Comparison of ENCODE assay signal across 8 cellular contexts in the genomic region with DNA sequence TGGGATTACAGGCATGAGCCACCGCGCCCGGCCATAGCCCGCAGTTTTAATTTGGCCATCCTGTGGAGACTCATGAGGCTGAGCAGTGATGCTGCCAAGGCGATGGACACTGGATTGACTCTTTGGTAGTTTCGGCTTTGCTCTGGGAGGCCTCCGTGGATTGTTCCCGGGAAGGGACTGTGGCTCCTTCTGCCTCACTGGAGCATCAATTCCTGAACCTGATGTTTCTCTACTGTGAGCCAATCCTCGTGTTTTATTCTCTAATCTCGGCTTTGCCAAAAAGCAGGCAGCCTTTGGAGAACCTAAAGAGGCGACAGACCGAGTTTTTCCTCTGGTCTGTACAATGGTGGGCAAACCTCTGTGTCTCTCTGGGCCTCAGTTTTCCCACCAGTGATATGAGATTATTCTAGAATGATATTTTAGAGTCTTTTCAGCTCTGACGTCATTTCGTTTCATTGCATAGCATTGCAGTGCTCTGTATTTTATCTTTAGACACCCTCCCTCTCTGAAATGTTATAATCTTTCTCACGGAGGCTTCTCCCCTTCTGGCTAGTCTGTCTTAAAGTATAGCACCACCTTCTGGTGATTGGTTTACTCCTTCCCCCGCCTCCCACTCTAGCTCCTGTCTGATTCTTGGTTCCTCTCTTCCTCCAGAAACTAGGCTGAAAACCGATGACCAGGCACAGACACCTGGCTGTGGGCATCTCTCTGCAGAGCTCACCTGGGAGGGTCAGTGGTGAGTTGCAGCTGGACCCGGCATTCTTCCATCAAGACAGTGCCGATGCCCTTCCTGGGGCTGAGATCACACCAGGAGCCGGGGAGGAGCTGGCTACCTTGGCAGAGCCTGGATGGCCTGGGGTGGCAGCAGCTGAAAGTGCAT.
A peak's percentile ranks its signal among the peaks of the same experiment; 100 is the strongest.
DNase-seq lines count a peak whose midpoint lies in the region; ATAC-seq and TF ChIP-seq lines count a peak whose summit lies in the region.

No MANE protein-coding gene starts in this region.

- no peaks in the 10 kb centered on the region for H3K27me3 ChIP-seq in effector memory CD4-positive, alpha-beta T cell (replicated peaks; ENCODE audit: control insufficient read depth, insufficient read depth, low read length, poor library complexity, severe bottlenecking)

- DNase-seq in Daoy (ENCODE audit: low read depth) (peak; percentile 47), NCI-H187 (lab: John Stamatoyannopoulos, UW) (peak; percentile 31 to 78), cerebellar cortex (ENCODE audit: low spot score) (peak; percentile 54), mesothelial cell of epicardium (ENCODE audit: low spot score in 2 of 2, unreplicated experiment in 2 of 2) (no peak)
- no peak for DNase-seq in effector memory CD4-positive, alpha-beta T cell

- TF ChIP-seq CTCF in mesothelial cell of epicardium (IDR thresholded peaks at IDR 0.05; ENCODE audit: unreplicated experiment) = peak; percentile 28

- no peaks in the 10 kb centered on the region for H3K9me3 Mint-ChIP-seq in mesothelial cell of epicardium

- H3K36me3 ChIP-seq in effector memory CD4-positive, alpha-beta T cell (ENCODE audit: control insufficient read depth, insufficient read depth, low read length) = no peaks in the 10 kb centered on the region

- no peaks in the 10 kb centered on the region for H3K27me3 Mint-ChIP-seq in mesothelial cell of epicardium (ENCODE audit: low read depth)

- ATAC-seq in GM21529 (IDR thresholded peaks at IDR 0.05; ENCODE audit: unreplicated experiment) = peak; percentile 69
- no peak for ATAC-seq in HG03135 (IDR thresholded peaks at IDR 0.05; ENCODE audit: unreplicated experiment)
- no peak for ATAC-seq in HG03378 (IDR thresholded peaks at IDR 0.05; ENCODE audit: unreplicated experiment)

- no peak overlapping the region for H3K27ac Mint-ChIP-seq in mesothelial cell of epicardium

- H3K36me3 Mint-ChIP-seq in mesothelial cell of epicardium = no peaks in the 10 kb centered on the region

- peaks cover 13% of the 10 kb centered on the region for H3K4me1 Mint-ChIP-seq in mesothelial cell of epicardium

- H3K4me3 Mint-ChIP-seq in mesothelial cell of epicardium = no peak overlapping the region

- no peaks in the 10 kb centered on the region for H3K4me1 ChIP-seq in effector memory CD4-positive, alpha-beta T cell (ENCODE audit: control insufficient read depth, insufficient read depth, low read length, poor library complexity, severe bottlenecking)

- H3K9me3 ChIP-seq in effector memory CD4-positive, alpha-beta T cell (ENCODE audit: control insufficient read depth, low read length) = no peaks in the 10 kb centered on the region

- H3K4me3 ChIP-seq in effector memory CD4-positive, alpha-beta T cell (ENCODE audit: insufficient read depth, low read depth, low read length, poor library complexity, severe bottlenecking) = no peak overlapping the region

- H3K27ac ChIP-seq in effector memory CD4-positive, alpha-beta T cell (ENCODE audit: insufficient read depth, low read length, poor library complexity, severe bottlenecking) = no peak overlapping the region

Comparison
In these comparisons a context has a peak if more than half of its experiments do, and no peak if none do; other contexts are left out.
1. DNase-seq: peak in Daoy (single experiment), NCI-H187 (2 of 2) and cerebellar cortex (single experiment); none in mesothelial cell of epicardium (0 of 2) and effector memory CD4-positive, alpha-beta T cell (0 of 3).